Comparison of ENCODE assay signal across 21 cellular contexts in the genomic region with DNA sequence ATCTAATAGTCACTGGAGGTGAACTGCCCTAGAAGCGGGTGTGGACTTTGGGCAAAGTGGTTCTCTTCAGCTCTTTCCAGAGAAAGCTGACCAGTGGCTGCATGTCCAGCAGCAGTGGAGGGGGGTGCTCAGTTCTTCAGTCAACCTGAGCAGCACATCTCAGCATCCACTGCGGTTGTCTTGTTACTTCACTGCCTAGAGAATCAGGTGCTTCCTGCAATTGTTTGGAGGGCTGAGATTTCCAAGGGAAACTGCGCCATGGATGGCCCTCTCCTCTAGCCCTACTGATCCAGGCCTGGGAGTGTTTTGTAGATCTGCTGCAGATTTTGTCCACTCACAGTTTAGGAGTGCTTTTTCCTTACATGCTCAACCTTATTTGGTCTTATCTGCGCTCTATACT.
"Had no signal": no experiment of that assay in that cellular context is flagged by ENCODE, and none has a peak within 500 bp of the region (broad histone marks: within the 10 kb centered on the region; RNA-seq: fewer than 3 reads in every experiment).

No MANE protein-coding gene starts in this region.

- H3K27ac ChIP-seq: dorsolateral prefrontal cortex, esophagus muscularis mucosa, foreskin keratinocyte, gastroesophageal sphincter, neural progenitor cell, parathyroid adenoma, sigmoid colon, testis, tibial artery had no signal

- H3K27me3 ChIP-seq: foreskin keratinocyte, gastroesophageal sphincter, neural progenitor cell, sigmoid colon, testis, tibial artery had no signal

- ATAC-seq: foreskin keratinocyte; gastroesophageal sphincter; naive thymus-derived CD4-positive, alpha-beta T cell; right cardiac atrium; stimulated activated memory B cell treated with anti-CD40 and anti-IgM and Interleukin-4, amounts not matched to agents 10 μg/mL and 1 μg/mL and 100 μg/mL, for 72 hours; stimulated activated naive CD8-positive, alpha-beta T cell treated with anti-CD3 and anti-CD28 coated beads, Interleukin-15, Interleukin-2, amounts not matched to agents 100 U/mL and 50 U/mL, for 24 hours had no signal

- DNase-seq: cerebellar nuclear complex; cortex of kidney; dorsolateral prefrontal cortex; effector CD4-positive, alpha-beta T cell; foreskin keratinocyte; glutamatergic neuron; mammary epithelial cell; midbrain; naive thymus-derived CD4-positive, alpha-beta T cell; sigmoid colon; stimulated activated CD4-positive, alpha-beta T cell treated with anti-CD3 and anti-CD28 coated beads, Interleukin-4, amount 100 ng/mL, for 4 hours; stimulated activated naive CD8-positive, alpha-beta T cell treated with anti-CD3 and anti-CD28 coated beads, Interleukin-15, Interleukin-2, amounts not matched to agents 100 U/mL and 50 U/mL, for 24 hours; substantia nigra; testis; tibial artery had no signal

- H3K9me3 ChIP-seq: esophagus muscularis mucosa, gastroesophageal sphincter, sigmoid colon, testis, tibial artery had no signal

- H3K36me3 ChIP-seq: esophagus muscularis mucosa, gastroesophageal sphincter, neural progenitor cell, sigmoid colon, tibial artery had no signal

- H3K4me3 ChIP-seq: dorsolateral prefrontal cortex, esophagus muscularis mucosa, gastroesophageal sphincter, neural progenitor cell, sigmoid colon, testis, tibial artery had no signal

- H3K4me1 ChIP-seq: foreskin keratinocyte, neural progenitor cell, parathyroid adenoma, sigmoid colon, testis had no signal
